In genomic region chr22:44685384-44686056, GRCh38 we compare ENCODE assay signal across 8 cellular contexts. TPM values are rescaled to one million over a fixed set of nuclear protein-coding genes. Genes with fewer than 3 reads are reported as not detected.
DNase-seq lines count a peak whose midpoint lies in the region; TF ChIP-seq lines count a peak whose summit lies in the region.

No MANE protein-coding gene starts in this region.

- H3K36me3 ChIP-seq in WERI-Rb-1 (no peaks in the 10 kb centered on the region), mucosa of stomach (ENCODE audit: control insufficient read depth, insufficient read depth, low read length) (no peaks in the 10 kb centered on the region)

- no peaks in the 10 kb centered on the region for H3K9me3 Mint-ChIP-seq in type B pancreatic cell

- in situ Hi-C loops in T47D (cut with HindIII; ENCODE audit: low pct_unique_long_range_greater_than_20kb, low sequenced_read_pairs), result no loop called here

- no peak for TF ChIP-seq CTCF in WERI-Rb-1 (IDR thresholded peaks at IDR 0.05; ENCODE audit: low read depth, low read length)
- no peak for TF ChIP-seq CTCF in type B pancreatic cell (conservative IDR thresholded peaks at IDR 0.05)

- H3K9me3 ChIP-seq in WERI-Rb-1 (ENCODE audit: severe bottlenecking) (no peaks in the 10 kb centered on the region), mucosa of stomach (ENCODE audit: control insufficient read depth, low read length) (no peaks in the 10 kb centered on the region)

- H3K27ac ChIP-seq in WERI-Rb-1, result peak overlapping the region; percentile 48

- H3K4me3 ChIP-seq in Jurkat, Clone E6-1 (ENCODE audit: low read length), result no peak overlapping the region
- peak overlapping the region; percentile 10 for H3K4me3 ChIP-seq in WERI-Rb-1 (ENCODE audit: low read depth, low read length)
- H3K4me3 ChIP-seq in mucosa of stomach (ENCODE audit: low read length), result no peak overlapping the region

- peak overlapping the region; percentile 34 for H3K4me3 Mint-ChIP-seq in type B pancreatic cell

- peak overlapping the region; percentile 18 for H3K9ac ChIP-seq in mucosa of stomach (ENCODE audit: low read length)

- H3K27ac Mint-ChIP-seq in type B pancreatic cell, result peak overlapping the region; percentile 76

- H3K4me1 Mint-ChIP-seq in type B pancreatic cell (ENCODE audit: unreplicated experiment), result peaks cover 20% of the 10 kb centered on the region

- H3K4me1 ChIP-seq in mucosa of stomach (ENCODE audit: control insufficient read depth, insufficient read depth, low read length), result peaks cover 29% of the 10 kb centered on the region

- no peaks in the 10 kb centered on the region for H3K27me3 ChIP-seq in WERI-Rb-1 (ENCODE audit: insufficient read depth, low read depth, severe bottlenecking)
- no peaks in the 10 kb centered on the region for H3K27me3 ChIP-seq in mucosa of stomach (ENCODE audit: control insufficient read depth, insufficient read depth, low read length)

- DNase-seq in NCI-H1417 (lab: John Stamatoyannopoulos, UW) (peak; percentile 25 to 59 (median 54)), NCI-H1417 treated with DMSO at 0.1 percent for 48 hours (lab: John Stamatoyannopoulos, UW) (no peak), WERI-Rb-1 (peak; percentile 82), T47D (ENCODE audit: low read depth in 1 of 2, low spot score in 1 of 2) (peak; percentile 33 to 83), type B pancreatic cell (ENCODE audit: extremely low spot score, unreplicated experiment) (no peak), NCI-H446 (lab: John Stamatoyannopoulos, UW) (no peak)
- DNase-seq in Jurkat, Clone E6-1 (ENCODE audit: low read depth, low spot score), result peak; percentile 75

- H3K27me3 Mint-ChIP-seq in type B pancreatic cell, result no peaks in the 10 kb centered on the region

- H3K36me3 Mint-ChIP-seq in type B pancreatic cell, result no peaks in the 10 kb centered on the region

RNA-seq across cellular contexts. Expression of gene PRR5, which starts 16.5 kb away (rescaled TPM):
- 19.0 TPM for polyA plus RNA-seq in Jurkat, Clone E6-1 (2012; ENCODE audit: insufficient read depth, insufficient read length)
- 21.2 and 30.8 TPM in 2 replicates for total RNA-seq in type B pancreatic cell (ENCODE audit: low replicate concordance)

Comparison
In these comparisons a context has a peak if more than half of its experiments do, and no peak if none do; other contexts are left out.
1. DNase-seq: peak in NCI-H1417 (3 of 3), Jurkat, Clone E6-1 (single experiment), WERI-Rb-1 (single experiment) and T47D (2 of 2); none in NCI-H1417 treated with DMSO at 0.1 percent for 48 hours (single experiment), type B pancreatic cell (single experiment) and NCI-H446 (0 of 2).